ENCODE assay signal across 9 cellular contexts in genomic region chr2:86274918-86275275, GRCh38.
A peak's percentile ranks its signal among the peaks of the same experiment; 100 is the strongest.
DNase-seq lines count a peak whose midpoint lies in the region; ATAC-seq, FAIRE-seq and TF ChIP-seq lines count a peak whose summit lies in the region.
"Had no signal": no experiment of that assay in that cellular context is flagged by ENCODE, and none has a peak within 500 bp of the region (broad histone marks: within the 10 kb centered on the region; RNA-seq: fewer than 3 reads in every experiment).

No MANE protein-coding gene starts in this region.

- DNase-seq in GM13976 (ENCODE audit: low spot score) (peak; percentile 42), RCC 7860 (ENCODE audit: low spot score) (peak; percentile 78), medulla oblongata (ENCODE audit: extremely low spot score) (peak; percentile 33), upper lobe of right lung (no peak), AML-193 (lab: John Stamatoyannopoulos, UW) (no peak), PC-3 (no peak), NCI-H2081 treated with DMSO at 0.1 percent for 48 hours (lab: John Stamatoyannopoulos, UW) (no peak)

- H3K27ac ChIP-seq in upper lobe of right lung (no peak overlapping the region), PC-3 (ENCODE audit: low read length) (no peak overlapping the region)

- no peaks in the 10 kb centered on the region for H3K9me2 ChIP-seq in PC-3 (replicated peaks; ENCODE audit: low read length)

- intact Hi-C loops in upper lobe of right lung (cut with DNase I) (no loop called here), PC-3 (cut with micrococcal nuclease) (no loop called here)

- H2AFZ ChIP-seq in PC-3 (ENCODE audit: low read length): no peak overlapping the region

- H3K36me3 ChIP-seq in upper lobe of right lung (no peaks in the 10 kb centered on the region), PC-3 (ENCODE audit: low read depth, low read length) (no peaks in the 10 kb centered on the region)

- POLR2A ChIA-PET in PC-3 (lab: Charles Lee; ENCODE audit: unreplicated experiment): no interaction called here

- peak; percentile 74 for ATAC-seq in HG02642 (IDR thresholded peaks at IDR 0.05; ENCODE audit: poor library complexity, unreplicated experiment)
- ATAC-seq in upper lobe of right lung: no peak
- no peak for ATAC-seq in PC-3

- H3K4me3 ChIP-seq in upper lobe of right lung (no peak overlapping the region), PC-3 (ENCODE audit: low read length) (no peak overlapping the region)

- in situ Hi-C loops in GM13976 (cut with MboI; ENCODE audit: low sequenced_read_pairs, unreplicated experiment): no loop called here

- H3K27me3 ChIP-seq in upper lobe of right lung (no peaks in the 10 kb centered on the region), PC-3 (ENCODE audit: low read length) (peaks cover 30% of the 10 kb centered on the region)

- no peak for TF ChIP-seq CTCF in GM13976 (IDR thresholded peaks at IDR 0.05; ENCODE audit: borderline replicate concordance, control extremely low read depth, extremely low read depth, insufficient read depth, missing control alignments)
- no peak for TF ChIP-seq CTCF in upper lobe of right lung (IDR thresholded peaks at IDR 0.05)
- TF ChIP-seq CTCF in PC-3 (conservative IDR thresholded peaks at IDR 0.05; ENCODE audit: low read depth, low read length): no peak

- CTCF ChIA-PET in PC-3 (lab: Charles Lee): no interaction called here

- H3K79me2 ChIP-seq in PC-3 (ENCODE audit: low read length): no peaks in the 10 kb centered on the region

- H3K4me1 ChIP-seq in upper lobe of right lung (no peaks in the 10 kb centered on the region), PC-3 (ENCODE audit: insufficient read depth, low read length) (peaks cover 6% of the 10 kb centered on the region; the same call in 1 of the 2 replicates)

- H3K4me2 ChIP-seq in PC-3 (ENCODE audit: low read length): no peak overlapping the region

- no TSS peak for BruUV-seq in PC-3 (replicated peaks; lab: Mats Ljungman, UMichigan)

- no peaks in the 10 kb centered on the region for H3F3A ChIP-seq in PC-3 (ENCODE audit: low read length, unreplicated experiment)

- H3K9ac ChIP-seq in PC-3 (ENCODE audit: low read length): no peak overlapping the region

- no peaks in the 10 kb centered on the region for H4K20me1 ChIP-seq in PC-3 (ENCODE audit: low read length)

- H3K9me3 ChIP-seq in upper lobe of right lung (peaks cover 19% of the 10 kb centered on the region), PC-3 (ENCODE audit: low read length) (peaks cover 13% of the 10 kb centered on the region)

- peak; percentile 67 for FAIRE-seq in RCC 7860 (lab: Jason Lieb, UNC)
- FAIRE-seq: endothelial cell of umbilical vein had no signal

Comparison
In these comparisons a context has a peak if more than half of its experiments do, and no peak if none do; other contexts are left out.
1. DNase-seq: peak in GM13976 (single experiment), RCC 7860 (single experiment) and medulla oblongata (single experiment); none in upper lobe of right lung (single experiment), AML-193 (0 of 2), PC-3 (single experiment) and NCI-H2081 treated with DMSO at 0.1 percent for 48 hours (single experiment).